30 cellular contexts compared by ENCODE assay signal in genomic region chr21:41976611-41977010, GRCh38.
"Had no signal": no experiment of that assay in that cellular context is flagged by ENCODE, and none has a peak within 500 bp of the region (broad histone marks: within the 10 kb centered on the region; RNA-seq: fewer than 3 reads in every experiment).

No MANE protein-coding gene starts in this region.

- ATAC-seq: esophagus mucosa; foreskin keratinocyte; gastroesophageal sphincter; heart left ventricle; left colon; lower lobe of right lung; sciatic nerve; stimulated activated naive CD8-positive, alpha-beta T cell treated with anti-CD3 and anti-CD28 coated beads, Interleukin-15, amount 100 ng/mL, for 72 hours had no signal

- H3K36me3 ChIP-seq: gastroesophageal sphincter, heart left ventricle, left ventricle myocardium inferior, lower lobe of right lung, neutrophil, prostate gland, right atrium auricular region, suprapubic skin, transverse colon had no signal

- H3K27me3 ChIP-seq: foreskin keratinocyte, gastroesophageal sphincter, heart left ventricle, hepatocyte, neutrophil, right atrium auricular region, suprapubic skin, transverse colon had no signal

- H3K4me3 Mint-ChIP-seq: dendritic cell treated with granulocyte-macrophage colony-stimulating factor and Interleukin-4, amounts not matched to agents 40 ng/mL and 50 ng/mL, for 4 days; endodermal cell; naive B cell; natural killer cell treated with Interleukin-12 subunit alpha and Interleukin-12 subunit beta and Interleukin-15 and Interleukin-18, amount 100 ng/mL, for 72 hours; neural crest cell; stimulated activated naive CD8-positive, alpha-beta T cell treated with anti-CD3 and anti-CD28 coated beads, Interleukin-15, amount 100 ng/mL, for 72 hours had no signal

- DNase-seq: effector CD8-positive, alpha-beta T cell; foreskin keratinocyte; kidney glomerular epithelial cell; left colon; left ventricle myocardium inferior; lower lobe of right lung; naive B cell; stimulated activated CD4-positive, alpha-beta T cell treated with anti-CD3 and anti-CD28 coated beads, Interleukin-12 subunit alpha, Interleukin-12 subunit beta, amount 100 ng/mL, for 4 hours; stimulated activated CD4-positive, alpha-beta T cell treated with anti-CD3 and anti-CD28 coated beads, Interleukin-1b, Interleukin-23, amount 100 ng/mL, for 48 hours; stimulated activated CD4-positive, alpha-beta T cell treated with anti-CD3 and anti-CD28 coated beads, Interleukin-4, amount 100 ng/mL, for 1 hour; stimulated activated CD8-positive, alpha-beta memory T cell treated with anti-CD3 and anti-CD28 coated beads, Interleukin-4, amount 100 ng/mL, for 48 hours; stimulated activated naive CD4-positive, alpha-beta T cell; stimulated activated naive CD8-positive, alpha-beta T cell treated with anti-CD3 and anti-CD28 coated beads, Interleukin-15, amount 100 ng/mL, for 72 hours; transverse colon had no signal

- H3K4me3 ChIP-seq: gastroesophageal sphincter, heart left ventricle, hepatocyte, left ventricle myocardium inferior, lower lobe of right lung, prostate gland, right atrium auricular region, smooth muscle cell, suprapubic skin, transverse colon had no signal

- H3K27me3 Mint-ChIP-seq: stimulated activated naive CD8-positive, alpha-beta T cell treated with anti-CD3 and anti-CD28 coated beads, Interleukin-15, amount 100 ng/mL, for 72 hours had no signal

- H3K27ac ChIP-seq: epithelial cell of prostate, foreskin keratinocyte, gastroesophageal sphincter, heart left ventricle, hepatocyte, left ventricle myocardium inferior, lower lobe of right lung, neutrophil, parathyroid adenoma, prostate gland, right atrium auricular region, suprapubic skin, transverse colon had no signal

- H3K27ac Mint-ChIP-seq: dendritic cell treated with granulocyte-macrophage colony-stimulating factor and Interleukin-4, amounts not matched to agents 40 ng/mL and 50 ng/mL, for 4 days; endodermal cell; naive B cell; natural killer cell treated with Interleukin-12 subunit alpha and Interleukin-12 subunit beta and Interleukin-15 and Interleukin-18, amount 100 ng/mL, for 72 hours; stimulated activated naive CD8-positive, alpha-beta T cell treated with anti-CD3 and anti-CD28 coated beads, Interleukin-15, amount 100 ng/mL, for 72 hours had no signal
